Comparison of ENCODE assay signal across 10 cellular contexts in the genomic region with DNA sequence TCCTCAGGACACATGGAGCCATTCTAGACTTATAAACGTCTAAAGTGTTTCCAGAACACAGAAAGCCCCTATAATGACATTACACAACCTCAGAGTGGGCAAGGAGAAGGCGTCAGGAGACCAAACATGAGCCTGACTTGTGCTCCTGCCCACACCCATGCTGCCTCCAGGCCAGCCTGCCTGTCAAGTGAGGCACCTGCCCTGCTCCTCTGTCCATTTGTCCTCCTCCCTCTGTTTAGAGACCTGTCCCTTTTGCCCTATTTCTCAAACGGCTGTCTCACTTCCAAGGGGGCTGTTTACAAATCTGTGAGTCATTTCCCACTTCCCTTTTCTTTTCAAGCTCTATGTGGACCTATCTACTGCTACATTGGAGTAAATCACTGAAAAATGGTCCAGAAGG. TPM values are rescaled to one million over a fixed set of nuclear protein-coding genes. Genes with fewer than 3 reads are reported as not detected.
DNase-seq lines count a peak whose midpoint lies in the region; FAIRE-seq lines count a peak whose summit lies in the region.
"Had no signal": no experiment of that assay in that cellular context is flagged by ENCODE, and none has a peak within 500 bp of the region (broad histone marks: within the 10 kb centered on the region; RNA-seq: fewer than 3 reads in every experiment).

No MANE protein-coding gene starts in this region.

- no peak overlapping the region for H3K9ac ChIP-seq in GM23248

- no peaks in the 10 kb centered on the region for H3K9me2 ChIP-seq in GM23248 (ENCODE audit: insufficient read depth)

- peaks cover 43% of the 10 kb centered on the region for H3K79me2 ChIP-seq in GM23248 (ENCODE audit: insufficient read depth)

- no peaks in the 10 kb centered on the region for H3F3A ChIP-seq in GM23248 (ENCODE audit: insufficient read depth)

- peak; percentile 63 for DNase-seq in Daoy (ENCODE audit: low read depth)
- peak; percentile 33 for DNase-seq in GM23248
- DNase-seq in NOMO-1 treated with dmso at 0.1 percent for 144 hours (lab: John Stamatoyannopoulos, UW; ENCODE audit: unreplicated experiment): peak; percentile 80
- DNase-seq in iris pigment epithelial cell (ENCODE audit: low read depth): peak; percentile 76
- DNase-seq in mesenteric fat pad (ENCODE audit: low spot score): no peak
- DNase-seq in NCI-H2029 treated with DMSO at 0.1 percent for 48 hours (lab: John Stamatoyannopoulos, UW): no peak
- no peak for DNase-seq in RCC 7860 (ENCODE audit: low spot score)
- DNase-seq in T-helper 9 cell: no peak
- DNase-seq: stimulated activated CD4-positive, alpha-beta T cell treated with anti-CD3 and anti-CD28 coated beads, Interleukin-2, amount 100 ng/mL, for 48 hours had no signal

- 44 to 48% methylated on average over 3 of the region's 3 CpGs for WGBS in GM23248 (ENCODE audit: low coverage in 1 of 2, low lambda C conversion rate in 2 of 2, missing lambda C conversion rate in 2 of 2), 2 experiments

- no peaks in the 10 kb centered on the region for H3K27me3 ChIP-seq in GM23248 (replicated peaks; ENCODE audit: insufficient read depth)

- no peaks in the 10 kb centered on the region for H3K4me1 ChIP-seq in GM23248 (ENCODE audit: insufficient read depth)

- H2AFZ ChIP-seq in GM23248: no peak overlapping the region

- no peak overlapping the region for H3K4me3 ChIP-seq in GM23248

- H3K36me3 ChIP-seq in GM23248 (ENCODE audit: low read depth): no peaks in the 10 kb centered on the region

- FAIRE-seq in RCC 7860 (lab: Jason Lieb, UNC): no peak
- FAIRE-seq: G401.6 had no signal

- H3K4me2 ChIP-seq in GM23248 (ENCODE audit: unreplicated experiment): no peak overlapping the region

- H3K27ac ChIP-seq in GM23248: no peak overlapping the region

- no peaks in the 10 kb centered on the region for H3K9me3 ChIP-seq in GM23248 (ENCODE audit: low read depth)

- in situ Hi-C loops in GM23248 (cut with MboI): no loop called here

- H4K20me1 ChIP-seq in GM23248 (ENCODE audit: insufficient read depth): no peaks in the 10 kb centered on the region

RNA-seq across cellular contexts. Expression of a gene that starts 21.0 kb away (rescaled TPM):
- 41.8 and 45.4 TPM in 2 replicates for total RNA-seq in Daoy (2014; rRNA removed; shearing (Covaris generic))
- total RNA-seq in GM23248 (2014; rRNA removed; shearing (Covaris generic)): 76.2 and 89.5 TPM in 2 replicates
- 48.7 and 48.9 TPM in 2 replicates for polyA plus RNA-seq in GM23248 (2016; fragmentation: Nextera tagmentation; extraction: Ambion mirVana)
- total RNA-seq in mesenteric fat pad: 108 TPM

RNA-seq across cellular contexts. Expression of a gene that starts 21.1 kb away (rescaled TPM):
- total RNA-seq in Daoy (2014; rRNA removed; shearing (Covaris generic)): 84.0 and 85.5 TPM in 2 replicates
- 31.1 and 60.7 TPM in 2 replicates for total RNA-seq in GM23248 (2014; rRNA removed; shearing (Covaris generic))
- 49.1 and 53.5 TPM in 2 replicates for polyA plus RNA-seq in GM23248 (2016; fragmentation: Nextera tagmentation; extraction: Ambion mirVana)
- 35.4 TPM for total RNA-seq in mesenteric fat pad

Comparison
In these comparisons a context has a peak if more than half of its experiments do, and no peak if none do; other contexts are left out.
1. DNase-seq: peak in Daoy (single experiment), GM23248 (single experiment), NOMO-1 treated with dmso at 0.1 percent for 144 hours (single experiment) and iris pigment epithelial cell (single experiment); none in mesenteric fat pad (single experiment), NCI-H2029 treated with DMSO at 0.1 percent for 48 hours (single experiment), RCC 7860 (single experiment) and T-helper 9 cell (single experiment).